In genomic region chr5:139871624-139872023, GRCh38 we compare ENCODE assay signal across 10 cellular contexts.
DNase-seq lines count a peak whose midpoint lies in the region; ATAC-seq and TF ChIP-seq lines count a peak whose summit lies in the region.
"Had no signal": no experiment of that assay in that cellular context is flagged by ENCODE, and none has a peak within 500 bp of the region (broad histone marks: within the 10 kb centered on the region; RNA-seq: fewer than 3 reads in every experiment).

No MANE protein-coding gene starts in this region.

- DNase-seq in breast epithelium (ENCODE audit: low spot score in 2 of 2) (no peak), ovary (peak in 1 of 5 donors; percentile 31), Ammon's horn (ENCODE audit: low spot score) (no peak), mucosa of descending colon (no peak)
- DNase-seq: ACHN; Caco-2; CD4-positive, alpha-beta T cell; H9 had no signal

- H3K9me3 ChIP-seq in breast epithelium, result no peaks in the 10 kb centered on the region
- no peaks in the 10 kb centered on the region for H3K9me3 ChIP-seq in ovary
- no peaks in the 10 kb centered on the region for H3K9me3 ChIP-seq in mucosa of descending colon
- H3K9me3 ChIP-seq: Caco-2 had no signal

- intact Hi-C loops in breast epithelium (cut with DNase I; ENCODE audit: low total_unique reads) (no loop called here), ovary (cut with DNase I) (no loop called here), mucosa of descending colon (cut with DNase I, micrococcal nuclease) (no loop called here)

- peaks cover 6 to 8% of the 10 kb centered on the region in 2 donors for H3K4me1 ChIP-seq in breast epithelium
- peaks cover 28% of the 10 kb centered on the region for H3K4me1 ChIP-seq in ovary (ENCODE audit: insufficient read depth)
- no peaks in the 10 kb centered on the region for H3K4me1 ChIP-seq in mucosa of descending colon (ENCODE audit: low read depth)
- H3K4me1 ChIP-seq: Caco-2 had no signal

- H3K4me3 ChIP-seq in breast epithelium, result no peak overlapping the region
- no peak overlapping the region for H3K4me3 ChIP-seq in ovary
- no peak overlapping the region for H3K4me3 ChIP-seq in mucosa of descending colon

- no peaks in the 10 kb centered on the region for H3K36me3 ChIP-seq in breast epithelium
- no peaks in the 10 kb centered on the region for H3K36me3 ChIP-seq in ovary
- no peaks in the 10 kb centered on the region for H3K36me3 ChIP-seq in mucosa of descending colon (ENCODE audit: low read depth)

- TF ChIP-seq POLR2A in breast epithelium (IDR thresholded peaks at IDR 0.05), result no peak
- TF ChIP-seq POLR2A in ovary (IDR thresholded peaks at IDR 0.05), result no peak

- ATAC-seq in esophagus mucosa (peak; percentile 54), GM18909 (IDR thresholded peaks at IDR 0.05; ENCODE audit: poor library complexity, unreplicated experiment) (no peak), mucosa of descending colon (no peak)

- no peaks in the 10 kb centered on the region for H3K27me3 ChIP-seq in breast epithelium
- H3K27me3 ChIP-seq in ovary, result no peaks in the 10 kb centered on the region

- TF ChIP-seq CTCF in breast epithelium (IDR thresholded peaks at IDR 0.05) (no peak), ovary (IDR thresholded peaks at IDR 0.05) (no peak), mucosa of descending colon (IDR thresholded peaks at IDR 0.05) (no peak)

- WGBS in ovary, 3 donors, result 93 to 99% (median 96%) methylated on average over 9 of the region's 9 CpGs

- TF ChIP-seq EP300 in ovary (IDR thresholded peaks at IDR 0.05), result no peak

- peak overlapping the region; percentile 79 to 86 for H3K27ac ChIP-seq in breast epithelium
- H3K27ac ChIP-seq in ovary, result peak overlapping the region; percentile 38 to 46
